In genomic region chr1:5989731-5990271, GRCh38 we compare ENCODE assay signal across 25 cellular contexts. TPM values are rescaled to one million over a fixed set of nuclear protein-coding genes. Genes with fewer than 3 reads are reported as not detected.
DNase-seq lines count a peak whose midpoint lies in the region; ATAC-seq and TF ChIP-seq lines count a peak whose summit lies in the region.
"Had no signal": no experiment of that assay in that cellular context is flagged by ENCODE, and none has a peak within 500 bp of the region (broad histone marks: within the 10 kb centered on the region; RNA-seq: fewer than 3 reads in every experiment).

No MANE protein-coding gene starts in this region.

- H3K4me3 Mint-ChIP-seq in activated T-helper 1 cell treated with anti-CD3 and anti-CD28 coated beads, Interleukin-12 subunit alpha, Interleukin-12 subunit beta, Interleukin-2, Interleukin-4 antibody, amounts not matched to agents 30 ng/mL and 10 ng/mL and 1 ng/mL, durations not matched to agents 14 hours and 24 hours and 36 hours = peak overlapping the region; percentile 73
- peak overlapping the region in 4 of 8 donors; percentile 32 to 98 (median 56) for H3K4me3 Mint-ChIP-seq in CD4-positive, alpha-beta memory T cell

- H3K9me3 ChIP-seq in lower lobe of right lung = no peaks in the 10 kb centered on the region
- no peaks in the 10 kb centered on the region for H3K9me3 ChIP-seq in upper lobe of right lung
- no peaks in the 10 kb centered on the region for H3K9me3 ChIP-seq in CD4-positive, alpha-beta memory T cell (ENCODE audit: control insufficient read depth in 1 of 2, low read length in 2 of 2)
- H3K9me3 ChIP-seq: ascending aorta, tibial nerve had no signal

- H3K36me3 ChIP-seq in lower lobe of right lung (peaks cover 6% of the 10 kb centered on the region), upper lobe of right lung (no peaks in the 10 kb centered on the region)
- no peaks in the 10 kb centered on the region for H3K36me3 ChIP-seq in CD4-positive, alpha-beta memory T cell (ENCODE audit: insufficient read depth, low read length)
- H3K36me3 ChIP-seq: neural progenitor cell had no signal

- peaks cover 9% of the 10 kb centered on the region for H3K36me3 Mint-ChIP-seq in activated T-helper 1 cell treated with anti-CD3 and anti-CD28 coated beads, Interleukin-12 subunit alpha, Interleukin-12 subunit beta, Interleukin-2, Interleukin-4 antibody, amounts not matched to agents 30 ng/mL and 10 ng/mL and 1 ng/mL, durations not matched to agents 14 hours and 24 hours and 36 hours (ENCODE audit: low read depth)
- H3K36me3 Mint-ChIP-seq in CD4-positive, alpha-beta memory T cell = peaks cover 0 to 17% of the 10 kb centered on the region in 2 donors

- DNase-seq in cardiac septum (ENCODE audit: low spot score) (peak; percentile 68), left cardiac atrium (no peak), lower lobe of right lung (peak; percentile 41), upper lobe of right lung (peak; percentile 49), SW480 (ENCODE audit: low spot score) (no peak), caudate nucleus (lab: John Stamatoyannopoulos, UW) (no peak)
- no peak for DNase-seq in activated T-helper 1 cell treated with anti-CD3 and anti-CD28 coated beads, Interleukin-12 subunit alpha, Interleukin-12 subunit beta, Interleukin-2, Interleukin-4 antibody, amounts not matched to agents 30 ng/mL and 10 ng/mL and 1 ng/mL, durations not matched to agents 14 hours and 24 hours and 36 hours (ENCODE audit: low spot score)
- no peak for DNase-seq in CD4-positive, alpha-beta memory T cell
- DNase-seq: activated CD4-positive, CD25-positive, alpha-beta regulatory T cell; activated gamma-delta T cell; DMS79; effector CD8-positive, alpha-beta T cell; GOT3; KBM-7; mesendoderm; MV-4-11; NCI-H1694; NCI-H774; small intestine; stimulated activated CD4-positive, alpha-beta T cell treated with anti-CD3 and anti-CD28 coated beads, Interleukin-2, amount 100 ng/mL, for 48 hours had no signal

- peaks cover 28% of the 10 kb centered on the region for H3K4me1 ChIP-seq in lower lobe of right lung
- H3K4me1 ChIP-seq in upper lobe of right lung = peaks cover 13% of the 10 kb centered on the region
- H3K4me1 ChIP-seq in CD4-positive, alpha-beta memory T cell (ENCODE audit: insufficient read depth, low read length) = peaks cover 22% of the 10 kb centered on the region

- intact Hi-C loops in cardiac septum (cut with DNase I) (no loop called here), left cardiac atrium (cut with DNase I) (no loop called here), lower lobe of right lung (cut with DNase I) (no loop called here), upper lobe of right lung (cut with DNase I) (no loop called here)
- intact Hi-C loops in activated T-helper 1 cell treated with anti-CD3 and anti-CD28 coated beads, Interleukin-12 subunit alpha, Interleukin-12 subunit beta, Interleukin-2, Interleukin-4 antibody, amounts not matched to agents 30 ng/mL and 10 ng/mL and 1 ng/mL, durations not matched to agents 14 hours and 24 hours and 36 hours (cut with micrococcal nuclease) = loop anchor here (10.0 kb wide), 1 partner anchor 795 kb away; the partner anchor contains the start of gene CAMTA1
- intact Hi-C loops in CD4-positive, alpha-beta memory T cell (cut with micrococcal nuclease) = loop anchor here (5.0 kb wide), 3 partner anchors 258 to 798 kb away; partner anchors contain the start of genes ACOT7 and CAMTA1

- H3K27ac ChIP-seq in lower lobe of right lung (no peak overlapping the region), upper lobe of right lung (no peak overlapping the region), caudate nucleus (ENCODE audit: low read depth, low read length) (no peak overlapping the region)
- no peak overlapping the region for H3K27ac ChIP-seq in CD4-positive, alpha-beta memory T cell (ENCODE audit: low read depth, low read length)
- H3K27ac ChIP-seq: ascending aorta, neural progenitor cell, tibial nerve had no signal

- H3K27ac Mint-ChIP-seq in activated T-helper 1 cell treated with anti-CD3 and anti-CD28 coated beads, Interleukin-12 subunit alpha, Interleukin-12 subunit beta, Interleukin-2, Interleukin-4 antibody, amounts not matched to agents 30 ng/mL and 10 ng/mL and 1 ng/mL, durations not matched to agents 14 hours and 24 hours and 36 hours = no peak overlapping the region
- H3K27ac Mint-ChIP-seq in CD4-positive, alpha-beta memory T cell = peak overlapping the region in 1 of 7 donors; percentile 93
- H3K27ac Mint-ChIP-seq: neural progenitor cell; stimulated activated naive CD8-positive, alpha-beta T cell treated with anti-CD3 and anti-CD28 coated beads, Interleukin-15, Interleukin-2, amounts not matched to agents 100 ng/mL and 50 ng/mL, for 24 hours had no signal

- no peaks in the 10 kb centered on the region for H3K9me3 Mint-ChIP-seq in activated T-helper 1 cell treated with anti-CD3 and anti-CD28 coated beads, Interleukin-12 subunit alpha, Interleukin-12 subunit beta, Interleukin-2, Interleukin-4 antibody, amounts not matched to agents 30 ng/mL and 10 ng/mL and 1 ng/mL, durations not matched to agents 14 hours and 24 hours and 36 hours
- peaks cover 0 to 3% (median 0%) of the 10 kb centered on the region in 8 donors for H3K9me3 Mint-ChIP-seq in CD4-positive, alpha-beta memory T cell
- H3K9me3 Mint-ChIP-seq: neural progenitor cell; stimulated activated naive CD8-positive, alpha-beta T cell treated with anti-CD3 and anti-CD28 coated beads, Interleukin-15, Interleukin-2, amounts not matched to agents 100 ng/mL and 50 ng/mL, for 24 hours had no signal

- no peaks in the 10 kb centered on the region for H3K27me3 Mint-ChIP-seq in activated T-helper 1 cell treated with anti-CD3 and anti-CD28 coated beads, Interleukin-12 subunit alpha, Interleukin-12 subunit beta, Interleukin-2, Interleukin-4 antibody, amounts not matched to agents 30 ng/mL and 10 ng/mL and 1 ng/mL, durations not matched to agents 14 hours and 24 hours and 36 hours (ENCODE audit: insufficient read depth)
- H3K27me3 Mint-ChIP-seq in CD4-positive, alpha-beta memory T cell = no peaks in the 10 kb centered on the region
- H3K27me3 Mint-ChIP-seq: stimulated activated naive CD8-positive, alpha-beta T cell treated with anti-CD3 and anti-CD28 coated beads, Interleukin-15, Interleukin-2, amounts not matched to agents 100 ng/mL and 50 ng/mL, for 24 hours had no signal

- H3K27me3 ChIP-seq in lower lobe of right lung (ENCODE audit: low read depth) (no peaks in the 10 kb centered on the region), upper lobe of right lung (no peaks in the 10 kb centered on the region)
- no peaks in the 10 kb centered on the region for H3K27me3 ChIP-seq in CD4-positive, alpha-beta memory T cell (ENCODE audit: insufficient read depth, low read length)
- H3K27me3 ChIP-seq: ascending aorta, tibial nerve had no signal

- H3K4me1 Mint-ChIP-seq in activated T-helper 1 cell treated with anti-CD3 and anti-CD28 coated beads, Interleukin-12 subunit alpha, Interleukin-12 subunit beta, Interleukin-2, Interleukin-4 antibody, amounts not matched to agents 30 ng/mL and 10 ng/mL and 1 ng/mL, durations not matched to agents 14 hours and 24 hours and 36 hours (ENCODE audit: low read depth) = peaks cover 31% of the 10 kb centered on the region
- H3K4me1 Mint-ChIP-seq in CD4-positive, alpha-beta memory T cell = peaks cover 12 to 33% (median 22%) of the 10 kb centered on the region in 4 donors

- CTCF ChIA-PET in CD4-positive, alpha-beta memory T cell (lab: Charles Lee; ENCODE audit: partially characterized antibody) = no interaction called here

- TF ChIP-seq CTCF in lower lobe of right lung (IDR thresholded peaks at IDR 0.05) (no peak), upper lobe of right lung (IDR thresholded peaks at IDR 0.05) (no peak)

- H3K4me3 ChIP-seq in lower lobe of right lung (no peak overlapping the region), upper lobe of right lung (no peak overlapping the region)
- H3K4me3 ChIP-seq in CD4-positive, alpha-beta memory T cell (ENCODE audit: low read length in 2 of 2) = no peak overlapping the region
- H3K4me3 ChIP-seq: ascending aorta, neural progenitor cell, tibial nerve had no signal

- ATAC-seq in left cardiac atrium (no peak), lower lobe of right lung (no peak), upper lobe of right lung (no peak)
- ATAC-seq: esophagus mucosa had no signal

- POLR2A ChIA-PET in CD4-positive, alpha-beta memory T cell (lab: Charles Lee; ENCODE audit: partially characterized antibody) = interaction anchor here (6.1 kb wide), 1 partner anchor 37 kb away, joined by 179 read pairs; no protein-coding TSS in a partner anchor

RNA-seq across cellular contexts. Expression of gene NPHP4, which starts 2.4 kb away (rescaled TPM):
- total RNA-seq in cardiac septum (6.6 TPM), left cardiac atrium (1 to 10 TPM; 5.1 to 7.3 TPM), lower lobe of right lung (16.1 TPM), upper lobe of right lung (14.6 TPM)
- 18.3 and 18.6 TPM in 2 replicates for total RNA-seq in activated T-helper 1 cell treated with anti-CD3 and anti-CD28 coated beads, Interleukin-12 subunit alpha, Interleukin-12 subunit beta, Interleukin-2, Interleukin-4 antibody, amounts not matched to agents 30 ng/mL and 10 ng/mL and 1 ng/mL, durations not matched to agents 14 hours and 24 hours and 36 hours
- 1 to 10 TPM; 7.6 to 9.6 TPM for total RNA-seq in CD4-positive, alpha-beta memory T cell
- 1 to 10 TPM; 1.0 to 1.1 TPM for polyA plus RNA-seq in CD4-positive, alpha-beta memory T cell

RNA-seq across cellular contexts. Expression of gene KCNAB2, which starts 55.9 kb away (rescaled TPM):
- total RNA-seq in cardiac septum = 19.3 TPM
- total RNA-seq in left cardiac atrium = 10 to 100 TPM; 13.2 to 14.7 TPM
- total RNA-seq in activated T-helper 1 cell treated with anti-CD3 and anti-CD28 coated beads, Interleukin-12 subunit alpha, Interleukin-12 subunit beta, Interleukin-2, Interleukin-4 antibody, amounts not matched to agents 30 ng/mL and 10 ng/mL and 1 ng/mL, durations not matched to agents 14 hours and 24 hours and 36 hours = 237 and 254 TPM in 2 replicates
- total RNA-seq in lower lobe of right lung = 119 TPM
- 60.4 TPM for total RNA-seq in upper lobe of right lung
- total RNA-seq in CD4-positive, alpha-beta memory T cell = 100 to 1,000 TPM; 188 to 197 TPM
- 10 to 100 TPM; 20.9 to 53.6 TPM for polyA plus RNA-seq in CD4-positive, alpha-beta memory T cell

Comparison
In these comparisons a context has a peak if more than half of its experiments do, and no peak if none do; other contexts are left out.
1. DNase-seq: peak in cardiac septum (single experiment), lower lobe of right lung (single experiment) and upper lobe of right lung (single experiment); none in left cardiac atrium (single experiment), activated T-helper 1 cell treated with anti-CD3 and anti-CD28 coated beads, Interleukin-12 subunit alpha, Interleukin-12 subunit beta, Interleukin-2, Interleukin-4 antibody, amounts not matched to agents 30 ng/mL and 10 ng/mL and 1 ng/mL, durations not matched to agents 14 hours and 24 hours and 36 hours (single experiment), CD4-positive, alpha-beta memory T cell (0 of 5), SW480 (single experiment) and caudate nucleus (0 of 61).
2. intact Hi-C loops: an anchor here in activated T-helper 1 cell treated with anti-CD3 and anti-CD28 coated beads, Interleukin-12 subunit alpha, Interleukin-12 subunit beta, Interleukin-2, Interleukin-4 antibody, amounts not matched to agents 30 ng/mL and 10 ng/mL and 1 ng/mL, durations not matched to agents 14 hours and 24 hours and 36 hours (10.0 kb wide) and CD4-positive, alpha-beta memory T cell (5.0 kb wide); none called in cardiac septum, left cardiac atrium, lower lobe of right lung and upper lobe of right lung.